Comparison of ENCODE assay signal across 33 cellular contexts in the genomic region with DNA sequence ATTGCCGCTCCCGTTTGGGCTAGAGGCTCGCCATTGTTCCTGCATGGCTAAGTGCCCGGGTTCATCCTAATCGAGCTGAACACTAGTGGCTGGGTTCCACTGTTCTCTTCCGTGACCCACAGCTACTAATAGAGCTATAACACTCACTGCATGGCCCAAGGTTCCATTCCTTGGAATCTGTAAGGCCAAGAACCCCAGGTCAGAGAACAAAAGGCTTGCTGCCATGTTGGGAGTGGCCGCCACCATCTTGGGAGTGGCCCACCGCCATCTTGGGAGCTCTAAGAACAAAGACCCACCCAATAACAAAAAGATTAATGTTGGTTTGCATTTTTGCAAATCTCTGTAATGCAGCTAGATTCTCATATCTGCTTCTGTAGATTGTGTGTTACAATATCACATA.
"Had no signal": no experiment of that assay in that cellular context is flagged by ENCODE, and none has a peak within 500 bp of the region (broad histone marks: within the 10 kb centered on the region; RNA-seq: fewer than 3 reads in every experiment).

No MANE protein-coding gene starts in this region.

- H3K4me1 ChIP-seq: Peyer's patch, SJSA1 had no signal

- H3K36me3 ChIP-seq: Peyer's patch, SJSA1 had no signal

- H3K9ac ChIP-seq: KMS-11 had no signal

- ATAC-seq: PC-3, T-cell, T-helper 17 cell had no signal

- H3K4me3 ChIP-seq: Peyer's patch, SJSA1 had no signal

- DNase-seq: Karpas-422; MM.1S; MV-4-11; NCI-H1092 treated with DMSO at 0.1 percent for 48 hours; NCI-H1105 treated with DMSO at 0.1 percent for 48 hours; NCI-H1417; NCI-H1436; NCI-H146; NCI-H1694; NCI-H187; NCI-H1930; NCI-H2029 treated with DMSO at 0.1 percent for 48 hours; NCI-H2081 treated with DMSO at 0.1 percent for 48 hours; NCI-H2107; NCI-H2171; NCI-H226; NCI-H446 treated with DMSO at 0.1 percent for 48 hours; NCI-H510A; NCI-H524; NCI-H526; NCI-H69; NCI-H774; NK-92 treated with Interleukin-12 subunit alpha and Interleukin-12 subunit beta, amount 100 ng/mL, for 24 hours; OCI-M1; PC-3; Peyer's patch; Right ventricle myocardium superior; RPMI8226; SHP77 treated with DMSO at 0.1 percent for 48 hours; T-cell; T-helper 17 cell had no signal

- H3K4me2 ChIP-seq: KMS-11 had no signal

- H3K27ac ChIP-seq: KMS-11, Peyer's patch, SJSA1 had no signal

- H3K9me3 ChIP-seq: Peyer's patch, SJSA1 had no signal

- H3K27me3 ChIP-seq: Peyer's patch, SJSA1 had no signal
